In the genomic region with DNA sequence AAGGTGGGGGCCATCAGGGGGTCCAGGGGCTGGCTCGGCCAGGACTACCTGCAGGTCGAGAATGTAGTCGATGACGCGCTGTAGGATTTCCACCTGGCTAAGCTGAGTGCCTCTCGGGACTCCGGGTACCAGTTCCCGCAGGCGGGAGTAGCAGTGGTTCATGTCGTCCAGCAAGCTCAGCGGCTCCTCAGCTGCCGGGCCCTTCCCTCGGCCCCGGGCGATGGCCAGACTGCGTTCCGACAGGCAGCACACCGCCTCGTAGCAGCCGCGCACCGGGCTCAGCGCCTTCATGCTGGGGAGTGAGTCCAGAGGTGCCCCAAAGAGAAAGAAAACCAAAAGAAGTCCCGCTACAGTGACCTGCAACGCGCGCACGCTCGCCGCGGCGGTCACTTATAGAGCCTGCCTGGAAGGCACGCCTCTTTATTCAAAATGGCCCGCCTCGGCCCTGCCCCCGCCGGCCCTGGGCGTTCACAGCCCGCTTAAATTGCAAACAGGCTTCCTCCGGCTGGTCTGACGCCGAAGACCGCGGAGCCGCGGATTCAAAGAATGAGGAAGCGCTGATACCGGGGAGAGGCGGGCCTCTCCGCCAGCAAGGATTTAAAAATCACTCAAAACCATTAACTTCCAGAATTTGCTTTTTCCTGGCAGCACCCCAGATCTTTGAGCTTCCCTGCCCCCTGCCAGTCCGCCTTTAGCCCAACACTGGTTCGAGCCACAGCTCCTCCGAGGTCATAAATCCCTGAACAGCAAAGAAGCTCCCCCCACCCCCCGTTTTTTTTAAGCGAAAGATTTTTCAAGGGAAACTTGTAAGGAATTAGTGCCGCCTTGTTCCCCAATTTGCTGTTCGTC, we compare ENCODE assay signal across 8 cellular contexts. TPM values are rescaled to one million over a fixed set of nuclear protein-coding genes. Genes with fewer than 3 reads are reported as not detected.
DNase-seq lines count a peak whose midpoint lies in the region; ATAC-seq and TF ChIP-seq lines count a peak whose summit lies in the region.

A gene with protein sequence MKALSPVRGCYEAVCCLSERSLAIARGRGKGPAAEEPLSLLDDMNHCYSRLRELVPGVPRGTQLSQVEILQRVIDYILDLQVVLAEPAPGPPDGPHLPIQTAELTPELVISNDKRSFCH (minus strand): TSS at position 366 of the 849 bp plus-strand sequence. CDS start 75 bp downstream, at position 291.

- peak within 1 kb of the TSS; percentile 76 for H3K4me3 ChIP-seq in IMR-90 (ENCODE audit: insufficient read depth, low read depth, low read length)
- H3K4me3 ChIP-seq in epithelial cell of proximal tubule (ENCODE audit: low read depth, low read length): peak within 1 kb of the TSS; percentile 75
- H3K4me3 ChIP-seq in mucosa of stomach (ENCODE audit: low read length): peak within 1 kb of the TSS; percentile 99

- H3K9me3 ChIP-seq in IMR-90 (ENCODE audit: control insufficient read depth, insufficient read depth, low read length) (no peaks in the 10 kb centered on the region), mucosa of stomach (ENCODE audit: control insufficient read depth, low read length) (no peaks in the 10 kb centered on the region)

- TF ChIP-seq POLR2A in IMR-90 (IDR thresholded peaks at IDR 0.05; ENCODE audit: low read depth, low read length): peak; percentile 99

- intact Hi-C loops in IMR-90 (cut with micrococcal nuclease): loop anchor here (5.0 kb wide), 1 partner anchor 133 kb away; the partner anchor contains the start of gene RPL11

- H3K27me3 ChIP-seq in IMR-90 (ENCODE audit: control insufficient read depth, insufficient read depth, low read length): no peaks in the 10 kb centered on the region
- no peaks in the 10 kb centered on the region for H3K27me3 ChIP-seq in mucosa of stomach (ENCODE audit: control insufficient read depth, insufficient read depth, low read length)

- H2BK20ac ChIP-seq in IMR-90 (ENCODE audit: low read depth, low read length): peak within 1 kb of the TSS; percentile 97

- H3K56ac ChIP-seq in IMR-90 (ENCODE audit: extremely low read depth, insufficient read depth, low read length): peak within 1 kb of the TSS; percentile 95

- ATAC-seq in GM21515 (IDR thresholded peaks at IDR 0.05; ENCODE audit: unreplicated experiment): peak; percentile 55
- ATAC-seq in IMR-90 (ENCODE audit: low read depth): peak; percentile 69

- peak within 1 kb of the TSS; percentile 97 for H3K14ac ChIP-seq in IMR-90 (replicated peaks; ENCODE audit: low read depth, low read length)

- peak within 1 kb of the TSS; percentile 98 for H4K5ac ChIP-seq in IMR-90 (ENCODE audit: low read depth, low read length)

- POLR2A ChIA-PET in IMR-90 (lab: Charles Lee; ENCODE audit: unreplicated experiment): interaction anchor here (0.8 to 1.6 kb wide), 5 partner anchors 9 to 78 kb away, joined by 3 to 11 read pairs (median 5); no protein-coding TSS in a partner anchor

- dilution Hi-C loops in IMR-90 (cut with HindIII; ENCODE audit: low sequenced_read_pairs, unreplicated experiment): no loop called here

- H3K23ac ChIP-seq in IMR-90 (ENCODE audit: low read depth, low read length): peak within 1 kb of the TSS; percentile 99

- TF ChIP-seq CTCF in IMR-90 (conservative IDR thresholded peaks at IDR 0.05; ENCODE audit: low read depth, low read length): no peak
- TF ChIP-seq CTCF in epithelial cell of proximal tubule (conservative IDR thresholded peaks at IDR 0.05; ENCODE audit: low read depth, low read length): no peak

- peaks cover 42% of the 10 kb centered on the region for H4K20me1 ChIP-seq in IMR-90 (ENCODE audit: insufficient read depth, low read length)

- peak within 1 kb of the TSS; percentile 99; the same call in 2 of the 3 replicates for H2BK15ac ChIP-seq in IMR-90 (ENCODE audit: low read depth, low read length)

- TF ChIP-seq RAD21 in IMR-90 (IDR thresholded peaks at IDR 0.05; ENCODE audit: low read length): no peak; the same call in none of the 2 replicates

- H3K36me3 ChIP-seq in IMR-90 (ENCODE audit: control insufficient read depth, insufficient read depth, low read length) (peaks cover 16% of the 10 kb centered on the region), mucosa of stomach (ENCODE audit: control insufficient read depth, insufficient read depth, low read length) (peaks cover 8% of the 10 kb centered on the region)

- in situ Hi-C loops in IMR-90 (cut with MboI; ENCODE audit: low sequenced_read_pairs): no loop called here

- H3K4me1 ChIP-seq in IMR-90 (ENCODE audit: control insufficient read depth, insufficient read depth, low read length): peaks cover 37% of the 10 kb centered on the region
- peaks cover 68% of the 10 kb centered on the region for H3K4me1 ChIP-seq in mucosa of stomach (ENCODE audit: control insufficient read depth, insufficient read depth, low read length)

- peak within 1 kb of the TSS; percentile 91 for H3K27ac ChIP-seq in IMR-90 (ENCODE audit: insufficient read depth, low read length)

- peaks cover 12% of the 10 kb centered on the region for H3K9me1 ChIP-seq in IMR-90 (ENCODE audit: insufficient read depth, low read length)

- peak within 1 kb of the TSS; percentile 86 to 95 for H4K8ac ChIP-seq in IMR-90 (ENCODE audit: low read depth in 2 of 2, low read length in 2 of 2)

- peak within 1 kb of the TSS; percentile 82 for H3K4me2 ChIP-seq in IMR-90 (ENCODE audit: low read depth, low read length)

- peak within 1 kb of the TSS; percentile 79 for H2AK9ac ChIP-seq in IMR-90 (replicated peaks; ENCODE audit: low read depth, low read length, poor library complexity)

- peak within 1 kb of the TSS; percentile 99 for H3K9ac ChIP-seq in IMR-90 (ENCODE audit: low read depth, low read length)
- H3K9ac ChIP-seq in mucosa of stomach (ENCODE audit: low read length): peak within 1 kb of the TSS; percentile 97

- DNase-seq in DMS 273 treated with DMSO at 0.1 percent for 48 hours (lab: John Stamatoyannopoulos, UW) (peak; percentile 80), IMR-90 (peak; percentile 96), OCI-M2 (lab: John Stamatoyannopoulos, UW; ENCODE audit: unreplicated experiment) (peak; percentile 66), activated T-cell treated with anti-CD3 and anti-CD28 coated beads for 48 hours (ENCODE audit: low read depth) (peak; percentile 87), epithelial cell of proximal tubule (ENCODE audit: low read depth) (peak; percentile 44)
- DNase-seq in stimulated activated CD8-positive, alpha-beta memory T cell treated with anti-CD3 and anti-CD28 coated beads, Interleukin-7, amount 100 ng/mL, for 1 hour (ENCODE audit: low read depth in 2 of 2): peak; percentile 77 to 86

- H3K4ac ChIP-seq in IMR-90 (ENCODE audit: low read depth, low read length): peak within 1 kb of the TSS; percentile 97

- H3K79me1 ChIP-seq in IMR-90 (ENCODE audit: low read depth in 1 of 2, low read length in 2 of 2): peaks cover 16 to 52% of the 10 kb centered on the region in 2 experiments; a peak in 3 of 4 replicates

- H4K91ac ChIP-seq in IMR-90 (ENCODE audit: insufficient read depth, low read depth, low read length): peak within 1 kb of the TSS; percentile 99

- 1% methylated on average over 32 of the region's 57 CpGs; no CpG with 5 or more reads in 1 of the 2 experiments for WGBS in IMR-90 (ENCODE audit: extremely low coverage in 2 of 2, insufficient read length in 1 of 2), 2 experiments

- H2AK5ac ChIP-seq in IMR-90 (ENCODE audit: low read depth, low read length): peak within 1 kb of the TSS; percentile 95

- peak within 1 kb of the TSS; percentile 98 for H2BK120ac ChIP-seq in IMR-90 (ENCODE audit: low read depth, low read length)

- peak within 1 kb of the TSS; percentile 92 for H2BK5ac ChIP-seq in IMR-90 (ENCODE audit: low read depth, low read length, poor library complexity, severe bottlenecking)

- peak within 1 kb of the TSS; percentile 82 for H2AFZ ChIP-seq in IMR-90 (replicated peaks; ENCODE audit: low read length, poor library complexity)

- CTCF ChIA-PET in IMR-90 (lab: Yijun Ruan, JAX): interaction anchor here (1.1 to 2.0 kb wide), 3 partner anchors 15 to 76 kb away, joined by 3 to 8 read pairs (median 4); no protein-coding TSS in a partner anchor

- H3K18ac ChIP-seq in IMR-90 (ENCODE audit: low read depth, low read length): peak within 1 kb of the TSS; percentile 84

- BruUV-seq in IMR-90 (replicated peaks; lab: Mats Ljungman, UMichigan): TSS peak; percentile 98

TF ChIP-seq in IMR-90, 13 proteins besides CTCF, POLR2A, EP300 and RAD21 (continues in another document):
- TF ChIP-seq FOS (IDR thresholded peaks at IDR 0.05; ENCODE audit: low read depth, low read length) (no peak), MAFK (IDR thresholded peaks at IDR 0.05; ENCODE audit: low read depth, low read length) (no peak), NFE2L2 (IDR thresholded peaks at IDR 0.05; ENCODE audit: low read depth, low read length) (peak; percentile 2; the same call in 1 of the 2 replicates), CEBPB (IDR thresholded peaks at IDR 0.05; ENCODE audit: low read depth, low read length) (0 out of 2 replicates have a peak, but pooled peaks have one; percentile 7), SMC3 (IDR thresholded peaks at IDR 0.05; ENCODE audit: low read depth, low read length) (no peak; the same call in 1 of the 2 replicates), RFX5 (IDR thresholded peaks at IDR 0.05; ENCODE audit: low read depth, low read length) (no peak), ELK1 (IDR thresholded peaks at IDR 0.05; ENCODE audit: borderline replicate concordance, low read depth, low read length) (no peak), MAZ (IDR thresholded peaks at IDR 0.05; ENCODE audit: borderline replicate concordance, low read depth, low read length) (peak; percentile 76; the same call in 1 of the 2 replicates), MXI1 (IDR thresholded peaks at IDR 0.05; ENCODE audit: borderline replicate concordance, low read depth, low read length) (peak; percentile 95), RCOR1 (IDR thresholded peaks at IDR 0.05; ENCODE audit: insufficient replicate concordance, low read length) (no peak), CHD1 (IDR thresholded peaks at IDR 0.05; ENCODE audit: low read depth, low read length) (peak; percentile 97)

RNA-seq across cellular contexts. Expression of the gene that starts here (rescaled TPM):
- total RNA-seq in IMR-90 (2012; rRNA removed) (109 and 171 TPM in 2 replicates), epithelial cell of proximal tubule (76.0 and 154 TPM in 2 replicates)
- 304 and 385 TPM in 2 replicates for polyA plus RNA-seq in IMR-90 (2012; rRNA removed)
- polyA plus RNA-seq in IMR-90 (2012; cell fraction: cytosol; rRNA removed): 781 and 851 TPM in 2 replicates
- polyA plus RNA-seq in IMR-90 (2012; cell fraction: nucleus; rRNA removed; ENCODE audit: low replicate concordance): 1,444 and 1,599 TPM in 2 replicates

Comparison
In these comparisons a context has a peak if more than half of its experiments do, and no peak if none do; other contexts are left out.
1. Peak in every context shown above with its lines: DNase-seq, ATAC-seq, H3K4me3 ChIP-seq and H3K27ac ChIP-seq.
2. DNase-seq: peak in every context shown above with its lines; median percentile 96 in IMR-90; 87 in activated T-cell treated with anti-CD3 and anti-CD28 coated beads for 48 hours; 82 in stimulated activated CD8-positive, alpha-beta memory T cell treated with anti-CD3 and anti-CD28 coated beads, Interleukin-7, amount 100 ng/mL, for 1 hour; 80 in DMS 273 treated with DMSO at 0.1 percent for 48 hours; 66 in OCI-M2; 44 in epithelial cell of proximal tubule.